24 cellular contexts compared by ENCODE assay signal in the genomic region with DNA sequence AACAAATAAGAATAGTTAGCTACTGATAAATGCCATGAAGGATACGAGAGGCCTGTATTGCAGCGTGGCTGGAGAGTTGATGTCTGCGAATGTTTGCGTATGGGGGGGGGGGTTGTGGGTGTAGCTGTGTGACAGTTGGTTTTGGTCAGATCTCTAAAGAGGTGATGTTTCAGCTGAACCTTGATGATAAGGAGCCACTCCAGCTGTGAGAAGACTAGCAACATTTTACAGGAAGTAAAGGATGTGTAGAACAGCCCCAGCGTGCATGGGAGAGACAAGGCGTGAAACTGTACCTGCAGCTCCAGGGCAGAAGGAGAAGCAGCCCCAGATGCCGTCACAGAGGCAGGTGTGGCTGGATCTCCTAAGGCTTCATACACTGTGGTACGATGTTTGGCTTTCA.
"Had no signal": no experiment of that assay in that cellular context is flagged by ENCODE, and none has a peak within 500 bp of the region (broad histone marks: within the 10 kb centered on the region; RNA-seq: fewer than 3 reads in every experiment).

No MANE protein-coding gene starts in this region.

- H3K4me1 ChIP-seq: parathyroid adenoma, psoas muscle, sigmoid colon, transverse colon had no signal

- H3K4me3 ChIP-seq: coronary artery, hepatocyte, lung, psoas muscle, sigmoid colon, skin epidermis, stomach, thoracic aorta, transverse colon had no signal

- DNase-seq: effector CD8-positive, alpha-beta T cell; foreskin melanocyte; head of caudate nucleus; kidney; left cardiac atrium; left ventricle myocardium superior; mesenchymal stem cell; midbrain; naive thymus-derived CD4-positive, alpha-beta T cell; nephron progenitor cell; psoas muscle; retina; sigmoid colon; stimulated activated CD4-positive, alpha-beta T cell treated with anti-CD3 and anti-CD28 coated beads, Interleukin-12 subunit alpha, Interleukin-12 subunit beta, amount 100 ng/mL, for 4 hours; stimulated activated naive CD4-positive, alpha-beta T cell; stomach; substantia nigra; transverse colon had no signal

- H3K27me3 ChIP-seq: hepatocyte, sigmoid colon, stomach, transverse colon had no signal

- H3K36me3 ChIP-seq: sigmoid colon, stomach, thoracic aorta, transverse colon had no signal

- H3K27ac ChIP-seq: coronary artery, hepatocyte, parathyroid adenoma, psoas muscle, sigmoid colon, skin epidermis, stomach, thoracic aorta, transverse colon had no signal

- H3K9me3 ChIP-seq: psoas muscle, sigmoid colon, stomach, thoracic aorta, transverse colon had no signal
